In the genomic region with DNA sequence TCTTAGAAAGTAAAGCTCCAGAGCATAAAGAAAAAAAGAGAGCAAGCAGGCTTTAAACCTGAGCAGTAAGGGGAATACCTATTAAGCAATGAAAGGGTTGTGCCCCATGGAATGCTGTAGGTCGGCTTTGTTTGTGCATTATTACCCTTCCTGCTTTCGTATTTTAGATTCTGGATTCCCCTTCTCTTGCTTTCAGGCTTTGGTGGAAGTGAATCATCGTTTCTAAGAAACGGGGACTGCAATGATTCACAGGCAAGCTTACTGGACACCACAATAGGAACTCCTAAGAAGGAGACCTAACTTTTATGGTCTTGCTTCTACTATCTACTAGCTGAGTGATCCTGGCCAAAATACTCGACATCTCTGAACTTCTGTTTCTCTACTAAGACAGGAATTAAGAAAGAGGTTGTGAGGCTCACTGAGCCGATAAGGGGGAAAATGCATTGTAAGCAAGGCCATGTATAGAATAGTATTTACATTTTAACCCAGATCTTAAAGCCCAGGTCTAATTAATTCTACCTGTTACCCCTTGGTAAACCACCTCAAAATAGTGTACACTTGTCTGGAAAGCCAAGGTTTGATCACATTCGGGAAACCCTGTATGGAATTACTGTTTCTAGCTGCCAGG, we compare ENCODE assay signal across 8 cellular contexts. TPM values are rescaled to one million over a fixed set of nuclear protein-coding genes. Genes with fewer than 3 reads are reported as not detected.
A peak's percentile ranks its signal among the peaks of the same experiment; 100 is the strongest.
DNase-seq lines count a peak whose midpoint lies in the region; ATAC-seq and TF ChIP-seq lines count a peak whose summit lies in the region.

No MANE protein-coding gene starts in this region.

- H3K9me3 Mint-ChIP-seq in activated B cell treated with CpG ODN at 0.5 μM for 24 hours, result no peaks in the 10 kb centered on the region
- peaks cover 5% of the 10 kb centered on the region for H3K9me3 Mint-ChIP-seq in glutamatergic neuron (ENCODE audit: unreplicated experiment)

- H3K4me1 Mint-ChIP-seq in activated B cell treated with CpG ODN at 0.5 μM for 24 hours, result peaks cover 25% of the 10 kb centered on the region
- peaks cover 3% of the 10 kb centered on the region for H3K4me1 Mint-ChIP-seq in glutamatergic neuron (ENCODE audit: low read depth, unreplicated experiment)

- no peak overlapping the region for H3K4me3 ChIP-seq in BJ (ENCODE audit: low read depth, low read length)
- H3K4me3 ChIP-seq in thoracic aorta, result peak overlapping the region; percentile 12

- H3K9me3 ChIP-seq in thoracic aorta, result no peaks in the 10 kb centered on the region

- CTCF ChIA-PET in BJ (lab: Yijun Ruan, JAX), result interaction anchor here (0.8 to 1.9 kb wide), 4 partner anchors 10 to 304 kb away, joined by 3 to 6 read pairs (median 4); no protein-coding TSS in a partner anchor
- CTCF ChIA-PET in activated B cell treated with CpG ODN at 0.5 μM for 24 hours (lab: Charles Lee), result interaction anchor here (1.2 kb wide), 1 partner anchor 23 kb away, joined by 3 read pairs; no protein-coding TSS in a partner anchor

- POLR2A ChIA-PET in BJ (lab: Charles Lee) (interaction anchor here (0.6 kb wide), 1 partner anchor 264 kb away, joined by 3 read pairs; no protein-coding TSS in a partner anchor), activated B cell treated with CpG ODN at 0.5 μM for 24 hours (lab: Charles Lee) (no interaction called here)

- H3K27me3 ChIP-seq in BJ (ENCODE audit: control insufficient read depth, insufficient read depth, low read length), result no peaks in the 10 kb centered on the region
- H3K27me3 ChIP-seq in thoracic aorta (replicated peaks; ENCODE audit: insufficient read depth), result no peaks in the 10 kb centered on the region

- H3K27me3 Mint-ChIP-seq in activated B cell treated with CpG ODN at 0.5 μM for 24 hours, result peaks cover 24% of the 10 kb centered on the region
- peaks cover 15% of the 10 kb centered on the region for H3K27me3 Mint-ChIP-seq in glutamatergic neuron (ENCODE audit: unreplicated experiment)

- H3K27ac Mint-ChIP-seq in activated B cell treated with CpG ODN at 0.5 μM for 24 hours (no peak overlapping the region), glutamatergic neuron (ENCODE audit: unreplicated experiment) (no peak overlapping the region)

- peak; percentile 80 for DNase-seq in BJ (ENCODE audit: low read depth)
- DNase-seq in activated B cell treated with CpG ODN at 0.5 μM for 24 hours, result no peak
- DNase-seq in glutamatergic neuron, result no peak
- DNase-seq in thoracic aorta (ENCODE audit: low spot score), result no peak
- DNase-seq in NCI-H2081 (lab: John Stamatoyannopoulos, UW), result no peak
- no peak for DNase-seq in NCI-H1930 (lab: John Stamatoyannopoulos, UW)

- H3K4me3 Mint-ChIP-seq in activated B cell treated with CpG ODN at 0.5 μM for 24 hours, result peak overlapping the region; percentile 80
- peak overlapping the region; percentile 60 for H3K4me3 Mint-ChIP-seq in glutamatergic neuron (ENCODE audit: unreplicated experiment)

- intact Hi-C loops in activated B cell treated with CpG ODN at 0.5 μM for 24 hours (cut with micrococcal nuclease), result loop anchor here (1.0 to 10.0 kb wide), 3 partner anchors 193 to 1217 kb away; a partner anchor contains a TSS

- H3K36me3 ChIP-seq in BJ (ENCODE audit: control insufficient read depth, insufficient read depth, low read length) (peaks cover 2% of the 10 kb centered on the region; the same call in 1 of the 2 replicates), thoracic aorta (peaks cover 13% of the 10 kb centered on the region)

- TF ChIP-seq CTCF in BJ (IDR thresholded peaks at IDR 0.05; ENCODE audit: insufficient read depth, low read depth, low read length) (no peak), activated B cell treated with CpG ODN at 0.5 μM for 24 hours (IDR thresholded peaks at IDR 0.05) (no peak), glutamatergic neuron (IDR thresholded peaks at IDR 0.05; ENCODE audit: partially characterized antibody, unreplicated experiment) (no peak), thoracic aorta (IDR thresholded peaks at IDR 0.05) (no peak)

- peaks cover 6% of the 10 kb centered on the region for H3K36me3 Mint-ChIP-seq in activated B cell treated with CpG ODN at 0.5 μM for 24 hours (ENCODE audit: low read depth)
- no peaks in the 10 kb centered on the region for H3K36me3 Mint-ChIP-seq in glutamatergic neuron (ENCODE audit: unreplicated experiment)

- H3K27ac ChIP-seq in thoracic aorta, result peak overlapping the region in 1 of 2 donors; percentile 36

- ATAC-seq in GM19043 (IDR thresholded peaks at IDR 0.05; ENCODE audit: low read depth, unreplicated experiment), result peak; percentile 35
- peak; percentile 38 for ATAC-seq in HG03460 (IDR thresholded peaks at IDR 0.05; ENCODE audit: unreplicated experiment)
- peak; percentile 23 for ATAC-seq in activated B cell treated with CpG ODN at 0.5 μM for 24 hours (ENCODE audit: low read depth)
- ATAC-seq in thoracic aorta (ENCODE audit: insufficient number of reproducible peaks, low FRiP score, low read depth), result peak; percentile 67

- peaks cover 5 to 32% of the 10 kb centered on the region in 2 donors for H3K4me1 ChIP-seq in thoracic aorta (ENCODE audit: control insufficient read depth in 1 of 2, low read depth in 2 of 2)

RNA-seq across cellular contexts. Expression of a gene that starts 1.2 kb away (rescaled TPM):
- 3.6 and 8.4 TPM in 2 replicates for polyA plus RNA-seq in BJ (2011; rRNA removed)
- polyA minus RNA-seq in BJ (2011; rRNA and poly(A)+ RNA removed), result 3.4 and 5.6 TPM in 2 replicates
- total RNA-seq in activated B cell treated with CpG ODN at 0.5 μM for 24 hours (4.2 and 5.4 TPM in 2 replicates), glutamatergic neuron (ENCODE audit: unreplicated experiment) (5.3 TPM), thoracic aorta (10 to 100 TPM in 1 of 2 donors, 1 to 10 TPM in 1; 5.8 to 11.1 TPM)
